Comparison of ENCODE assay signal across 21 cellular contexts in the genomic region with DNA sequence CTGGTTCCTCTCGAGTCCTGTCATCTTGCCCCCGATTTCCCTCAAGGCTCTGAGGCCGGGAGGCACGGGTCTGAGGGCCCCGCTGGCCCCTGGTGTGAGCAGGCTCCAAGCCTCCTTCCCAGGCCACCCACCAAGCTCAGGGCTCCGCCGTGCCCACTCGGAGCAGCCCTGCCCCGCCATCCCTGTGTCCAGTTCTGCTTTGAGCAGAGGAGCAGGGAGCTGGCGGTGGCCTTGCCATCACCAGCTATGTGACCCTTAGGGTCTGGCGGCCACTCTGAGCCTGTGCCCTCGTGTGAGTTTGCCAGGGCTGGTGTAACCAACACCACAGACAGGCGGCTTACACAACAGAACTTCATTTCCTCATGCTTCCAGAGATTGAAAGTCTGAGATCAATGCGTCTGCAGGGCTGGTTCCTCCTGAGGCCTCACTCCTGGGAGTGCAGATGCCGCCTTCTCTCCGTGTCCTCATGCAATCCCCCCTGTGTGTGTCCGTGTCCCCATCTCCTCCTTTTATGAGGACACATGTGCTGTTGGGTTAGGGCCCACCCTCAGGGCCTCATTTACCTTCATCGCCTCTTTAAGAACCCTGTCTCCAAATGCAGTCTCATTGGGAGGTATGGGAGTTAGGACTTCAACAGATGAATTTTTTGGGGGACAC. TPM values are rescaled to one million over a fixed set of nuclear protein-coding genes. Genes with fewer than 3 reads are reported as not detected.
A peak's percentile ranks its signal among the peaks of the same experiment; 100 is the strongest.
DNase-seq lines count a peak whose midpoint lies in the region; ATAC-seq and TF ChIP-seq lines count a peak whose summit lies in the region.
"Had no signal": no experiment of that assay in that cellular context is flagged by ENCODE, and none has a peak within 500 bp of the region (broad histone marks: within the 10 kb centered on the region; RNA-seq: fewer than 3 reads in every experiment).

No MANE protein-coding gene starts in this region.

- peak overlapping the region; percentile 75 for H3K27ac Mint-ChIP-seq in dendritic cell treated with granulocyte-macrophage colony-stimulating factor and Interleukin-4, amounts not matched to agents 40 ng/mL and 50 ng/mL, for 4 days
- H3K27ac Mint-ChIP-seq in activated T-helper 17 cell treated with anti-CD3 and anti-CD28 coated beads, Interleukin-2, amount 50 U/mL, for 72 hours: no peak overlapping the region
- H3K27ac Mint-ChIP-seq: activated naive CD4-positive, alpha-beta T cell treated with anti-CD3 and anti-CD28 coated beads, Interleukin-2, amount 50 U/mL, for 24 hours had no signal

- peaks cover 12% of the 10 kb centered on the region for H3K27me3 Mint-ChIP-seq in dendritic cell treated with granulocyte-macrophage colony-stimulating factor and Interleukin-4, amounts not matched to agents 40 ng/mL and 50 ng/mL, for 4 days
- no peaks in the 10 kb centered on the region for H3K27me3 Mint-ChIP-seq in activated T-helper 17 cell treated with anti-CD3 and anti-CD28 coated beads, Interleukin-2, amount 50 U/mL, for 72 hours
- H3K27me3 Mint-ChIP-seq: activated naive CD4-positive, alpha-beta T cell treated with anti-CD3 and anti-CD28 coated beads, Interleukin-2, amount 50 U/mL, for 24 hours; brain had no signal

- H3K36me3 Mint-ChIP-seq in dendritic cell treated with granulocyte-macrophage colony-stimulating factor and Interleukin-4, amounts not matched to agents 40 ng/mL and 50 ng/mL, for 4 days (ENCODE audit: low read depth): peaks cover 16% of the 10 kb centered on the region
- H3K36me3 Mint-ChIP-seq in activated T-helper 17 cell treated with anti-CD3 and anti-CD28 coated beads, Interleukin-2, amount 50 U/mL, for 72 hours (ENCODE audit: low read depth): no peaks in the 10 kb centered on the region
- H3K36me3 Mint-ChIP-seq: activated naive CD4-positive, alpha-beta T cell treated with anti-CD3 and anti-CD28 coated beads, Interleukin-2, amount 50 U/mL, for 24 hours; brain had no signal

- no peak for TF ChIP-seq POLR2A in NB4 (IDR thresholded peaks at IDR 0.05; ENCODE audit: extremely low read depth, insufficient read length)

- DNase-seq in DMS53 (lab: John Stamatoyannopoulos, UW) (peak; percentile 16), DMS53 treated with DMSO at 0.1 percent for 48 hours (lab: John Stamatoyannopoulos, UW; ENCODE audit: unreplicated experiment) (no peak), NB4 (ENCODE audit: low read depth) (peak; percentile 33), sciatic nerve (ENCODE audit: low spot score) (peak; percentile 47), glomerular visceral epithelial cell (ENCODE audit: extremely low spot score) (no peak)
- DNase-seq: activated CD4-positive, alpha-beta T cell treated with anti-CD3 and anti-CD28 coated beads, Interleukin-2, amount 50 U/mL, for 4 hours; activated T-cell treated with anti-CD3 and anti-CD28 coated beads for 4 hours; CD8-positive, alpha-beta memory T cell; EL; foreskin melanocyte; left colon; NCI-H2081; NCI-H524; OCI-M1; SK-N-SH; tibial artery had no signal

- no peak overlapping the region for H3K4me3 Mint-ChIP-seq in dendritic cell treated with granulocyte-macrophage colony-stimulating factor and Interleukin-4, amounts not matched to agents 40 ng/mL and 50 ng/mL, for 4 days
- H3K4me3 Mint-ChIP-seq in activated T-helper 17 cell treated with anti-CD3 and anti-CD28 coated beads, Interleukin-2, amount 50 U/mL, for 72 hours: no peak overlapping the region
- H3K4me3 Mint-ChIP-seq: activated naive CD4-positive, alpha-beta T cell treated with anti-CD3 and anti-CD28 coated beads, Interleukin-2, amount 50 U/mL, for 24 hours had no signal

- ATAC-seq in sciatic nerve (no peak), HG02588 (IDR thresholded peaks at IDR 0.05; ENCODE audit: unreplicated experiment) (no peak)
- ATAC-seq in activated T-helper 17 cell treated with anti-CD3 and anti-CD28 coated beads, Interleukin-2, amount 50 U/mL, for 72 hours (replicated peaks): no peak
- ATAC-seq: left colon had no signal

- TF ChIP-seq CTCF in NB4 (IDR thresholded peaks at IDR 0.05; ENCODE audit: low read depth, low read length): no peak

- H3K9me3 Mint-ChIP-seq in dendritic cell treated with granulocyte-macrophage colony-stimulating factor and Interleukin-4, amounts not matched to agents 40 ng/mL and 50 ng/mL, for 4 days: peaks cover 16% of the 10 kb centered on the region
- peaks cover 4% of the 10 kb centered on the region for H3K9me3 Mint-ChIP-seq in activated T-helper 17 cell treated with anti-CD3 and anti-CD28 coated beads, Interleukin-2, amount 50 U/mL, for 72 hours

- intact Hi-C loops in dendritic cell treated with granulocyte-macrophage colony-stimulating factor and Interleukin-4, amounts not matched to agents 40 ng/mL and 50 ng/mL, for 4 days (cut with micrococcal nuclease): no loop called here
- intact Hi-C loops in sciatic nerve (cut with DNase I): no loop called here

- H3K4me3 ChIP-seq in NB4 (ENCODE audit: low read depth, low read length): no peak overlapping the region
- H3K4me3 ChIP-seq: tibial artery had no signal

- H3K4me1 Mint-ChIP-seq in dendritic cell treated with granulocyte-macrophage colony-stimulating factor and Interleukin-4, amounts not matched to agents 40 ng/mL and 50 ng/mL, for 4 days (ENCODE audit: low read depth): peaks cover 48% of the 10 kb centered on the region
- H3K4me1 Mint-ChIP-seq in activated T-helper 17 cell treated with anti-CD3 and anti-CD28 coated beads, Interleukin-2, amount 50 U/mL, for 72 hours: peaks cover under 1% of the 10 kb centered on the region

RNA-seq across cellular contexts. Expression of gene CELSR1, which starts 36.5 kb away (rescaled TPM):
- total RNA-seq in sciatic nerve: 1.9 TPM
- under 1 TPM; 0.32 to 0.48 TPM for total RNA-seq in activated T-helper 17 cell treated with anti-CD3 and anti-CD28 coated beads, Interleukin-2, amount 50 U/mL, for 72 hours

RNA-seq across cellular contexts. Expression of gene GRAMD4, which starts 46.3 kb away (rescaled TPM):
- 51.5 TPM for total RNA-seq in sciatic nerve
- total RNA-seq in activated T-helper 17 cell treated with anti-CD3 and anti-CD28 coated beads, Interleukin-2, amount 50 U/mL, for 72 hours: 10 to 100 TPM; 23.6 to 51.0 TPM

Comparison
In these comparisons a context has a peak if more than half of its experiments do, and no peak if none do; other contexts are left out.
1. DNase-seq: peak in DMS53 (single experiment), NB4 (single experiment) and sciatic nerve (single experiment); none in DMS53 treated with DMSO at 0.1 percent for 48 hours (single experiment) and glomerular visceral epithelial cell (single experiment).